15 cellular contexts compared by ENCODE assay signal in genomic region chr14:69579476-69579875, GRCh38. TPM values are rescaled to one million over a fixed set of nuclear protein-coding genes. Genes with fewer than 3 reads are reported as not detected.
DNase-seq lines count a peak whose midpoint lies in the region; ATAC-seq and TF ChIP-seq lines count a peak whose summit lies in the region.
"Had no signal": no experiment of that assay in that cellular context is flagged by ENCODE, and none has a peak within 500 bp of the region (broad histone marks: within the 10 kb centered on the region; RNA-seq: fewer than 3 reads in every experiment).

No MANE protein-coding gene starts in this region.

- H3K9me2 ChIP-seq in PC-3 (replicated peaks; ENCODE audit: low read length) = no peaks in the 10 kb centered on the region

- no peaks in the 10 kb centered on the region for H4K20me1 ChIP-seq in PC-3 (ENCODE audit: low read length)
- H4K20me1 ChIP-seq: BLaER1 treated with 17β-estradiol and CSF1 and Interleukin-3, amounts not matched to agents 10 nM and 100 nM had no signal

- H3K4ac ChIP-seq in neuronal stem cell (ENCODE audit: low read length) = no peak overlapping the region

- H2BK12ac ChIP-seq in neuronal stem cell (ENCODE audit: low read length) = no peak overlapping the region

- no peak overlapping the region for H3K14ac ChIP-seq in neuronal stem cell (ENCODE audit: low read length)

- H3K18ac ChIP-seq in neuronal stem cell (ENCODE audit: low read length) = no peak overlapping the region

- WGBS in esophagus squamous epithelium, 2 donors = 86 to 92% methylated on average over 2 of the region's 2 CpGs
- no CpG with 5 or more reads among the region's 2 CpGs for WGBS in neuronal stem cell (ENCODE audit: extremely low coverage in 2 of 2, insufficient read length in 2 of 2, insufficient replicate concordance in 1 of 2), 2 donors

- H3K27ac ChIP-seq in ACC112 (ENCODE audit: low read depth, low read length) (peak overlapping the region; percentile 83), PC-3 (ENCODE audit: low read length) (peak overlapping the region; percentile 50), esophagus squamous epithelium (peak overlapping the region in 3 of 4 donors; percentile 19 to 77 (median 52)), neuronal stem cell (replicated peaks; ENCODE audit: low read length) (no peak overlapping the region)
- H3K27ac ChIP-seq: BLaER1 treated with 17β-estradiol and CSF1 and Interleukin-3, amounts not matched to agents 10 nM and 100 nM; SK-N-MC had no signal

- H4K8ac ChIP-seq in neuronal stem cell (ENCODE audit: low read depth, low read length) = no peak overlapping the region

- H3K9ac ChIP-seq in PC-3 (ENCODE audit: low read length) (no peak overlapping the region), neuronal stem cell (ENCODE audit: low read depth, low read length, poor library complexity) (no peak overlapping the region)
- H3K9ac ChIP-seq: BLaER1 treated with 17β-estradiol and CSF1 and Interleukin-3, amounts not matched to agents 10 nM and 100 nM had no signal

- H3F3A ChIP-seq in PC-3 (ENCODE audit: low read length, unreplicated experiment) = no peaks in the 10 kb centered on the region

- no peak overlapping the region for H2BK120ac ChIP-seq in neuronal stem cell (ENCODE audit: low read depth, low read length)

- H3K4me2 ChIP-seq in PC-3 (ENCODE audit: low read length) (peak overlapping the region; percentile 16; the same call in 1 of the 2 replicates), neuronal stem cell (ENCODE audit: insufficient read depth, low read length, poor library complexity, severe bottlenecking) (no peak overlapping the region)

- H3K4me1 ChIP-seq in ACC112 (ENCODE audit: control insufficient read depth, insufficient read depth, low read length, unreplicated experiment) = peaks cover 27% of the 10 kb centered on the region
- peaks cover 12% of the 10 kb centered on the region for H3K4me1 ChIP-seq in PC-3 (ENCODE audit: insufficient read depth, low read length)
- H3K4me1 ChIP-seq in esophagus squamous epithelium = peaks cover 7 to 26% (median 7%) of the 10 kb centered on the region in 3 donors
- peaks cover 0 to 5% of the 10 kb centered on the region in 2 donors for H3K4me1 ChIP-seq in neuronal stem cell (ENCODE audit: control insufficient read depth in 2 of 2, insufficient read depth in 1 of 2, low read depth in 1 of 2, low read length in 2 of 2)

- no peak overlapping the region for H4K91ac ChIP-seq in neuronal stem cell (ENCODE audit: low read depth, low read length, poor library complexity)

- no peaks in the 10 kb centered on the region for H3K9me3 ChIP-seq in PC-3 (ENCODE audit: low read length)
- H3K9me3 ChIP-seq in esophagus squamous epithelium = no peaks in the 10 kb centered on the region
- peaks cover 3 to 5% of the 10 kb centered on the region in 2 donors for H3K9me3 ChIP-seq in neuronal stem cell (replicated peaks in 1 of 2; ENCODE audit: control insufficient read depth in 2 of 2, insufficient read depth in 1 of 2, low read depth in 1 of 2, low read length in 2 of 2)

- H3K79me2 ChIP-seq in ACC112 (ENCODE audit: control insufficient read depth, insufficient read depth, low read length, unreplicated experiment) (no peaks in the 10 kb centered on the region), PC-3 (ENCODE audit: low read length) (no peaks in the 10 kb centered on the region)

- DNase-seq in PC-3 (no peak), esophagus squamous epithelium (lab: John Stamatoyannopoulos, UW) (no peak), neuronal stem cell (ENCODE audit: low spot score) (no peak), hypothalamus (lab: John Stamatoyannopoulos, UW) (no peak)
- DNase-seq in activated CD4-positive, alpha-beta T cell treated with anti-CD3 and anti-CD28 coated beads for 4 hours = no peak
- DNase-seq: CD4-positive, alpha-beta T cell; NCI-H187; NCI-H510A had no signal

- no peak for TF ChIP-seq POLR2A in esophagus squamous epithelium (IDR thresholded peaks at IDR 0.05)

- H3K23ac ChIP-seq in neuronal stem cell (ENCODE audit: low read depth, low read length, poor library complexity) = no peak overlapping the region

- H3K4me3 ChIP-seq in ACC112 (ENCODE audit: low read depth, low read length) (no peak overlapping the region), PC-3 (ENCODE audit: low read length) (no peak overlapping the region), esophagus squamous epithelium (no peak overlapping the region), neuronal stem cell (ENCODE audit: low read length in 2 of 2) (no peak overlapping the region)
- H3K4me3 ChIP-seq: BLaER1 treated with 17β-estradiol and CSF1 and Interleukin-3, amounts not matched to agents 10 nM and 100 nM; SK-N-MC had no signal

- peaks cover 12% of the 10 kb centered on the region for H3K27me3 ChIP-seq in ACC112 (ENCODE audit: insufficient read depth, low read length)
- peaks cover 10% of the 10 kb centered on the region for H3K27me3 ChIP-seq in PC-3 (ENCODE audit: low read length)
- H3K27me3 ChIP-seq in esophagus squamous epithelium = peaks cover 0 to 41% (median under 1%) of the 10 kb centered on the region in 4 donors
- H3K27me3 ChIP-seq in neuronal stem cell (ENCODE audit: control insufficient read depth in 3 of 3, insufficient read depth in 3 of 3, low read depth in 1 of 3, low read length in 3 of 3) = no peaks in the 10 kb centered on the region

- no peak for ATAC-seq in PC-3
- ATAC-seq in HG02973 (IDR thresholded peaks at IDR 0.05; ENCODE audit: unreplicated experiment) = no peak

- POLR2A ChIA-PET in PC-3 (lab: Charles Lee; ENCODE audit: unreplicated experiment) = no interaction called here

- no peak overlapping the region for H2BK15ac ChIP-seq in neuronal stem cell (ENCODE audit: low read length)

- TF ChIP-seq CTCF in PC-3 (conservative IDR thresholded peaks at IDR 0.05; ENCODE audit: low read depth, low read length) (no peak), esophagus squamous epithelium (IDR thresholded peaks at IDR 0.05) (no peak)

- H2AFZ ChIP-seq in ACC112 (ENCODE audit: low read length, unreplicated experiment) (no peak overlapping the region), PC-3 (ENCODE audit: low read length) (no peak overlapping the region), neuronal stem cell (ENCODE audit: low read length) (peak overlapping the region; percentile 72)

- intact Hi-C loops in PC-3 (cut with micrococcal nuclease) (no loop called here), esophagus squamous epithelium (cut with DNase I) (loop anchor here (5.0 kb wide), 1 partner anchor 42 kb away; no protein-coding TSS in a partner anchor)

- CTCF ChIA-PET in PC-3 (lab: Charles Lee) = interaction anchor here (0.5 kb wide), 1 partner anchor 67 kb away, joined by 3 read pairs; no protein-coding TSS in a partner anchor

- peaks cover 2% of the 10 kb centered on the region for H3K79me1 ChIP-seq in neuronal stem cell (ENCODE audit: low read depth, low read length)

- BruUV-seq in PC-3 (replicated peaks; lab: Mats Ljungman, UMichigan) = no TSS peak

- H2AK5ac ChIP-seq in neuronal stem cell (ENCODE audit: low read depth, low read length) = no peak overlapping the region

- H3K36me3 ChIP-seq in ACC112 (ENCODE audit: insufficient read depth, low read length) (no peaks in the 10 kb centered on the region), PC-3 (ENCODE audit: low read depth, low read length) (no peaks in the 10 kb centered on the region), esophagus squamous epithelium (no peaks in the 10 kb centered on the region), neuronal stem cell (replicated peaks in 1 of 2; ENCODE audit: control insufficient read depth in 2 of 2, insufficient read depth in 2 of 2, low read length in 2 of 2) (no peaks in the 10 kb centered on the region)
- H3K36me3 ChIP-seq: BLaER1 treated with 17β-estradiol and CSF1 and Interleukin-3, amounts not matched to agents 10 nM and 100 nM had no signal

- no peak overlapping the region for H2BK5ac ChIP-seq in neuronal stem cell (ENCODE audit: low read length)

RNA-seq across cellular contexts. Expression of gene CCDC177, which starts 4.8 kb away (rescaled TPM):
- total RNA-seq in PC-3 (2014; rRNA removed) = not detected in 2 replicates
- total RNA-seq in esophagus squamous epithelium = under 1 TPM in 1 of 4 donors, not detected in 3; 0.22 TPM
- polyA plus RNA-seq in neuronal stem cell (2013, experiment 1 of 2) = 7.6 TPM
- polyA plus RNA-seq in neuronal stem cell (2013, experiment 2 of 2) = 7.7 TPM
- total RNA-seq: A172; CD4-positive, alpha-beta T cell; OCI-LY7 had no signal
- polyA plus RNA-seq: IgD-negative memory B cell had no signal

RNA-seq across cellular contexts. Expression of gene SUSD6, which starts 31.9 kb away (rescaled TPM):
- total RNA-seq in PC-3 (2014; rRNA removed) (6.1 and 9.3 TPM in 2 replicates), esophagus squamous epithelium (10 to 100 TPM; 22.4 to 43.1 (median 27.8) TPM)
- 5.6 TPM for polyA plus RNA-seq in neuronal stem cell (2013, experiment 1 of 2)
- 5.6 TPM for polyA plus RNA-seq in neuronal stem cell (2013, experiment 2 of 2)
